17 cellular contexts compared by ENCODE assay signal in the genomic region with DNA sequence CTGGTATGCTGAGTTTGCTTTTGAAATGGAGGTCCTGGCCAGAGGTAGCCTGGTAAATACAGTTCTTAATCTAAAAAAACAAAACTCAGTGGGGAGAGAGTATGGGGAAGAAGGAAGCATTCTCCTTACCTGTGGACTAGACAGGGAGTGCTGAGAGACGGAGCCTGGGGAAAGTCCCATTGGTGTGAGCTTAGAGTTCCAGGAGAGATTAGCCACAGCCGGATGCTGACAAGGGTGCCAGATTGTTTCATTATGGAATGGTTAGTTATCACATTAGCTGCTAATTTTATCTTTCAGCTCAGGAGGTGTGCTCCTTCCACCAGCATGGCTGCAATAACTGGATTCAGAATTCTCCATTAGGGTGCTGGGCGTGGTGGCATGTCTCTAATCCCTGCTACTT.
"Had no signal": no experiment of that assay in that cellular context is flagged by ENCODE, and none has a peak within 500 bp of the region (broad histone marks: within the 10 kb centered on the region; RNA-seq: fewer than 3 reads in every experiment).

No MANE protein-coding gene starts in this region.

- H3K4me3 ChIP-seq: ascending aorta, cardiac muscle cell, coronary artery, prostate gland, right lobe of liver, spleen, upper lobe of left lung had no signal

- DNase-seq: activated CD4-positive, alpha-beta memory T cell treated with anti-CD3 and anti-CD28 coated beads for 36 hours; activated CD4-positive, alpha-beta T cell treated with anti-CD3 and anti-CD28 coated beads for 1 hour; activated naive CD8-positive, alpha-beta T cell treated with anti-CD3 and anti-CD28 coated beads, Interleukin-2, amount 50 U/mL, for 24 hours; activated T-cell treated with anti-CD3 and anti-CD28 coated beads, Interleukin-2, amount 50 U/mL, for 72 hours; effector memory CD4-positive, alpha-beta T cell; glutamatergic neuron; occipital lobe; right lobe of liver; spleen; stimulated activated CD4-positive, alpha-beta T cell treated with anti-CD3 and anti-CD28 coated beads, Interleukin-2, amount 100 ng/mL, for 24 hours; stimulated activated naive CD4-positive, alpha-beta T cell; T-helper 9 cell; upper lobe of left lung had no signal

- H3K9me3 ChIP-seq: ascending aorta, prostate gland, right lobe of liver, spleen, upper lobe of left lung had no signal

- H3K4me1 ChIP-seq: ascending aorta, prostate gland, right lobe of liver had no signal

- H3K27me3 ChIP-seq: ascending aorta, cardiac muscle cell, right lobe of liver, spleen, upper lobe of left lung had no signal

- H3K27ac ChIP-seq: ascending aorta, cardiac muscle cell, coronary artery, prostate gland, right lobe of liver, spleen, upper lobe of left lung had no signal

- ATAC-seq: activated T-cell treated with anti-CD3 and anti-CD28 coated beads, Interleukin-2, amount 50 U/mL, for 72 hours; right lobe of liver had no signal
